Comparison of ENCODE assay signal across 11 cellular contexts in genomic region chr15:91047545-91048199, GRCh38. TPM values are rescaled to one million over a fixed set of nuclear protein-coding genes. Genes with fewer than 3 reads are reported as not detected.
A peak's percentile ranks its signal among the peaks of the same experiment; 100 is the strongest.
DNase-seq lines count a peak whose midpoint lies in the region; ATAC-seq and TF ChIP-seq lines count a peak whose summit lies in the region.
"Had no signal": no experiment of that assay in that cellular context is flagged by ENCODE, and none has a peak within 500 bp of the region (broad histone marks: within the 10 kb centered on the region; RNA-seq: fewer than 3 reads in every experiment).

No MANE protein-coding gene starts in this region.

- ATAC-seq in effector memory CD8-positive, alpha-beta T cell (replicated peaks), result no peak
- no peak for ATAC-seq in heart right ventricle
- ATAC-seq in heart left ventricle, result no peak
- ATAC-seq: HepG2 had no signal

- peaks cover 0 to 12% (median 0%) of the 10 kb centered on the region in 11 experiments; a peak in 5 of 22 replicates for H3K9me3 ChIP-seq in BLaER1 treated with 17β-estradiol and CSF1 and Interleukin-3, amounts not matched to agents 10 nM and 100 nM (replicated peaks in 1 of 11)
- H3K9me3 ChIP-seq in OCI-LY3 (ENCODE audit: insufficient read depth, low read length) (no peaks in the 10 kb centered on the region), heart right ventricle (peaks cover 0 to 10% (median 0%) of the 10 kb centered on the region in 11 donors), heart left ventricle (no peaks in the 10 kb centered on the region)

- H3K36me3 Mint-ChIP-seq in effector memory CD8-positive, alpha-beta T cell (ENCODE audit: insufficient read depth), result no peaks in the 10 kb centered on the region

- no peaks in the 10 kb centered on the region for H3K79me2 ChIP-seq in OCI-LY3 (ENCODE audit: low read length)

- H3K4me1 ChIP-seq in BLaER1 treated with 17β-estradiol and CSF1 and Interleukin-3, amounts not matched to agents 10 nM and 100 nM, result peaks cover 28 to 51% (median 44%) of the 10 kb centered on the region in 10 experiments
- H3K4me1 ChIP-seq in OCI-LY3 (ENCODE audit: low read length), result peaks cover 10% of the 10 kb centered on the region
- peaks cover 0 to 12% (median 0%) of the 10 kb centered on the region in 9 donors for H3K4me1 ChIP-seq in heart right ventricle
- H3K4me1 ChIP-seq in heart left ventricle, result peaks cover 0 to 10% (median 0%) of the 10 kb centered on the region in 12 donors

- DNase-seq in HCEC 1CT, result peak; percentile 21
- DNase-seq in effector memory CD8-positive, alpha-beta T cell, result no peak
- DNase-seq in heart right ventricle, result no peak
- DNase-seq in AG08396 (ENCODE audit: low spot score), result no peak
- DNase-seq in heart left ventricle, result no peak
- no peak for DNase-seq in activated CD8-positive, alpha-beta memory T cell treated with anti-CD3 and anti-CD28 coated beads, Interleukin-2, amount 50 U/mL, for 48 hours
- DNase-seq: activated effector memory CD4-positive, alpha-beta T cell treated with Interleukin-2 at 50 U/mL for 16 hours; NCI-H2107 had no signal

- H3K4me1 Mint-ChIP-seq in effector memory CD8-positive, alpha-beta T cell (ENCODE audit: low read depth in 2 of 2), result peaks cover 10 to 19% of the 10 kb centered on the region in 2 donors

- H3K27me3 Mint-ChIP-seq in effector memory CD8-positive, alpha-beta T cell, result peaks cover 8 to 15% of the 10 kb centered on the region in 2 donors

- H4K20me1 ChIP-seq in BLaER1 treated with 17β-estradiol and CSF1 and Interleukin-3, amounts not matched to agents 10 nM and 100 nM, result no peaks in the 10 kb centered on the region
- no peaks in the 10 kb centered on the region for H4K20me1 ChIP-seq in OCI-LY3 (ENCODE audit: insufficient read depth, low read length)

- intact Hi-C loops in heart right ventricle (cut with DNase I), result loop anchor here in 2 of 10 donors (5.0 kb wide), 1 partner anchor 90 kb away; no protein-coding TSS in a partner anchor
- intact Hi-C loops in heart left ventricle (cut with DNase I), result loop anchor here in 4 of 10 donors (2.0 to 5.0 kb wide), 3 partner anchors 85 to 91 kb away; no protein-coding TSS in a partner anchor

- WGBS in heart right ventricle, 2 donors, result 25 to 54% methylated on average over 3 of the region's 4 CpGs
- WGBS in heart left ventricle, 4 donors, result 23 to 49% (median 30%) methylated on average over 3 to 4 of the region's 4 CpGs

- peak overlapping the region; percentile 80 to 84 for H3K27ac Mint-ChIP-seq in effector memory CD8-positive, alpha-beta T cell

- H3K4me3 ChIP-seq in BLaER1 treated with 17β-estradiol and CSF1 and Interleukin-3, amounts not matched to agents 10 nM and 100 nM, result no peak overlapping the region
- H3K4me3 ChIP-seq in OCI-LY3 (ENCODE audit: low read length) (no peak overlapping the region), heart right ventricle (no peak overlapping the region), heart left ventricle (no peak overlapping the region)

- H3K27me3 ChIP-seq in BLaER1 treated with 17β-estradiol and CSF1 and Interleukin-3, amounts not matched to agents 10 nM and 100 nM, result no peaks in the 10 kb centered on the region
- H3K27me3 ChIP-seq in OCI-LY3 (ENCODE audit: low read depth, low read length) (peaks cover 8% of the 10 kb centered on the region; the same call in 1 of the 2 replicates), heart right ventricle (no peaks in the 10 kb centered on the region), heart left ventricle (peaks cover 0 to 5% (median 0%) of the 10 kb centered on the region in 9 donors)

- H3K27ac ChIP-seq in BLaER1 treated with 17β-estradiol and CSF1 and Interleukin-3, amounts not matched to agents 10 nM and 100 nM, result peak overlapping the region in 4 of 11 experiments; percentile 6 to 50 (median 45); a peak in 5 of 22 replicates
- no peak overlapping the region for H3K27ac ChIP-seq in OCI-LY3 (ENCODE audit: low read length)
- H3K27ac ChIP-seq in heart right ventricle, result no peak overlapping the region
- no peak overlapping the region for H3K27ac ChIP-seq in heart left ventricle

- peak overlapping the region in 9 of 11 experiments; percentile 4 to 56 (median 33); a peak in 12 of 22 replicates for H3K4me2 ChIP-seq in BLaER1 treated with 17β-estradiol and CSF1 and Interleukin-3, amounts not matched to agents 10 nM and 100 nM
- H3K4me2 ChIP-seq in OCI-LY3 (ENCODE audit: low read length), result peak overlapping the region; percentile 8; the same call in 1 of the 2 replicates

- TF ChIP-seq CTCF in OCI-LY3 (IDR thresholded peaks at IDR 0.05; ENCODE audit: low read depth, low read length), result no peak
- TF ChIP-seq CTCF in heart right ventricle (IDR thresholded peaks at IDR 0.05), result no peak
- TF ChIP-seq CTCF in heart left ventricle (IDR thresholded peaks at IDR 0.05), result no peak

- H3K9ac ChIP-seq in BLaER1 treated with 17β-estradiol and CSF1 and Interleukin-3, amounts not matched to agents 10 nM and 100 nM, result no peak overlapping the region
- no peak overlapping the region for H3K9ac ChIP-seq in OCI-LY3 (ENCODE audit: low read length)

- peak overlapping the region; percentile 63 to 75 for H3K4me3 Mint-ChIP-seq in effector memory CD8-positive, alpha-beta T cell

- no peak overlapping the region for H2AFZ ChIP-seq in OCI-LY3 (ENCODE audit: low read depth, low read length)

- H3K36me3 ChIP-seq in BLaER1 treated with 17β-estradiol and CSF1 and Interleukin-3, amounts not matched to agents 10 nM and 100 nM, result no peaks in the 10 kb centered on the region
- no peaks in the 10 kb centered on the region for H3K36me3 ChIP-seq in OCI-LY3 (replicated peaks; ENCODE audit: low read depth, low read length)
- no peaks in the 10 kb centered on the region for H3K36me3 ChIP-seq in heart right ventricle
- H3K36me3 ChIP-seq in heart left ventricle, result no peaks in the 10 kb centered on the region

- no peaks in the 10 kb centered on the region for H3K9me3 Mint-ChIP-seq in effector memory CD8-positive, alpha-beta T cell

- TF ChIP-seq POLR2A in heart left ventricle (IDR thresholded peaks at IDR 0.05), result no peak

RNA-seq across cellular contexts. Expression of gene VPS33B, which starts 25.3 kb away (rescaled TPM):
- 10 to 100 TPM in 1 of 10 donors, 1 to 10 TPM in 9; 3.7 to 10.4 (median 5.5) TPM for total RNA-seq in heart right ventricle
- 1 to 10 TPM; 7.2 to 8.8 TPM for polyA plus RNA-seq in heart right ventricle
- total RNA-seq in heart left ventricle, result 1 to 10 TPM; 2.9 to 7.9 (median 5.7) TPM
- 1 to 10 TPM; 3.8 to 8.2 TPM for polyA plus RNA-seq in heart left ventricle

RNA-seq across cellular contexts. Expression of gene SV2B, which starts 52.4 kb away (rescaled TPM):
- total RNA-seq in heart right ventricle (10 to 100 TPM in 1 of 10 donors, 1 to 10 TPM in 8, under 1 TPM in 1; 0.60 to 15.7 (median 2.1) TPM), heart left ventricle (10 to 100 TPM in 2 of 9 donors, 1 to 10 TPM in 5, under 1 TPM in 2; 0.63 to 23.5 (median 2.9) TPM)
- polyA plus RNA-seq in heart right ventricle (under 1 TPM; 0.29 to 0.35 TPM), heart left ventricle (under 1 TPM; 0.42 to 0.69 TPM)
- total RNA-seq: HepG2 had no signal
- polyA plus RNA-seq: HepG2 had no signal

RNA-seq across cellular contexts. Expression of gene PRC1, which starts 53.3 kb away (rescaled TPM):
- total RNA-seq in heart right ventricle, result 10 to 100 TPM in 1 of 10 donors, 1 to 10 TPM in 9; 2.1 to 16.2 (median 4.4) TPM
- polyA plus RNA-seq in heart right ventricle, result 1 to 10 TPM; 4.6 to 4.8 TPM
- 10 to 100 TPM in 2 of 9 donors, 1 to 10 TPM in 7; 3.1 to 25.7 (median 4.7) TPM for total RNA-seq in heart left ventricle
- 1 to 10 TPM; 1.9 to 4.7 TPM for polyA plus RNA-seq in heart left ventricle
